In genomic region chr18:58866261-58867232, GRCh38 we compare ENCODE assay signal across 10 cellular contexts. TPM values are rescaled to one million over a fixed set of nuclear protein-coding genes. Genes with fewer than 3 reads are reported as not detected.
DNase-seq lines count a peak whose midpoint lies in the region; ATAC-seq, FAIRE-seq and TF ChIP-seq lines count a peak whose summit lies in the region.
"Had no signal": no experiment of that assay in that cellular context is flagged by ENCODE, and none has a peak within 500 bp of the region (broad histone marks: within the 10 kb centered on the region; RNA-seq: fewer than 3 reads in every experiment).

No MANE protein-coding gene starts in this region.

- H3K27me3 Mint-ChIP-seq in IgD-negative memory B cell (peaks cover 4% of the 10 kb centered on the region), memory B cell (no peaks in the 10 kb centered on the region)

- H3K4me1 ChIP-seq in thyroid gland, result peaks cover 42 to 62% of the 10 kb centered on the region in 2 donors

- peaks cover 16% of the 10 kb centered on the region for H3K36me3 Mint-ChIP-seq in IgD-negative memory B cell
- peaks cover 51% of the 10 kb centered on the region for H3K36me3 Mint-ChIP-seq in memory B cell

- peaks cover 2 to 8% (median 3%) of the 10 kb centered on the region in 3 donors for H3K9me3 Mint-ChIP-seq in IgD-negative memory B cell
- H3K9me3 Mint-ChIP-seq in memory B cell, result peaks cover 5% of the 10 kb centered on the region

- H3K4me3 ChIP-seq in coronary artery, result peak overlapping the region; percentile 48
- no peak overlapping the region for H3K4me3 ChIP-seq in thyroid gland (replicated peaks in 1 of 3)
- H3K4me3 ChIP-seq: MG63 had no signal

- 73 to 75% methylated on average over 13 of the region's 13 CpGs for WGBS in thyroid gland, 2 donors

- H3K36me3 ChIP-seq in thyroid gland, result peaks cover 0 to 12% of the 10 kb centered on the region in 2 donors

- H3K27me3 ChIP-seq in thyroid gland, result no peaks in the 10 kb centered on the region
- H3K27me3 ChIP-seq: MG63 had no signal

- TF ChIP-seq CTCF in coronary artery (IDR thresholded peaks at IDR 0.05) (no peak), thyroid gland (IDR thresholded peaks at IDR 0.05) (no peak)

- intact Hi-C loops in thyroid gland (cut with DNase I), result no loop called here

- H3K27ac Mint-ChIP-seq in IgD-negative memory B cell (peak overlapping the region in 2 of 3 donors; percentile 2 to 98), memory B cell (peak overlapping the region; percentile 36)

- no peak for ATAC-seq in memory B cell (ENCODE audit: low read depth)

- H3K27ac ChIP-seq in coronary artery (peak overlapping the region; percentile 99), thyroid gland (peak overlapping the region; percentile 95 to 97 (median 97))

- TF ChIP-seq POLR2A in thyroid gland (IDR thresholded peaks at IDR 0.05) (no peak), GM12892 (IDR thresholded peaks at IDR 0.05; ENCODE audit: low read depth, low read length) (no peak)

- no peaks in the 10 kb centered on the region for H3K9me3 ChIP-seq in thyroid gland
- H3K9me3 ChIP-seq: MG63 had no signal

- H3K4me1 Mint-ChIP-seq in IgD-negative memory B cell, result peaks cover 36 to 53% (median 41%) of the 10 kb centered on the region in 3 donors
- H3K4me1 Mint-ChIP-seq in memory B cell, result peaks cover 51% of the 10 kb centered on the region

- no peak for FAIRE-seq in GM12892 (lab: Jason Lieb, UNC)
- FAIRE-seq: colon had no signal

- peak overlapping the region in 2 of 4 donors; percentile 34 to 88 for H3K4me3 Mint-ChIP-seq in IgD-negative memory B cell
- no peak overlapping the region for H3K4me3 Mint-ChIP-seq in memory B cell

- DNase-seq in coronary artery (ENCODE audit: low spot score) (no peak), memory B cell (ENCODE audit: low spot score in 2 of 2) (no peak), thyroid gland (no peak), SHP77 treated with DMSO at 0.1 percent for 48 hours (lab: John Stamatoyannopoulos, UW) (no peak), EL (no peak), GM12892 (ENCODE audit: insufficient read length) (no peak)
- DNase-seq: MG63; stimulated activated CD4-positive, alpha-beta T cell treated with anti-CD3 and anti-CD28 coated beads, Interleukin-2, amount 100 ng/mL, for 48 hours had no signal

RNA-seq across cellular contexts. Expression of gene ZNF532, which starts 1.9 kb away (rescaled TPM):
- 14.8 TPM for polyA plus RNA-seq in IgD-negative memory B cell
- total RNA-seq in thyroid gland, result 100 to 1,000 TPM in 3 of 4 donors, 10 to 100 TPM in 1; 80.2 to 111 (median 109) TPM
- polyA plus RNA-seq in GM12892 (2012; ENCODE audit: missing spikeins), result 5.8 TPM
